Comparison of ENCODE assay signal across 22 cellular contexts in genomic region chr18:36396190-36396589, GRCh38.
"Had no signal": no experiment of that assay in that cellular context is flagged by ENCODE, and none has a peak within 500 bp of the region (broad histone marks: within the 10 kb centered on the region; RNA-seq: fewer than 3 reads in every experiment).

No MANE protein-coding gene starts in this region.

- H3K4me3 ChIP-seq: left lung, spleen, thoracic aorta, vagina had no signal

- H3K4me1 ChIP-seq: left lung, spleen, vagina had no signal

- DNase-seq: activated CD4-positive, alpha-beta memory T cell treated with anti-CD3 and anti-CD28 coated beads, Interleukin-2, amount 10 ng/mL, durations not matched to agents 7 days and 5 days; activated CD4-positive, alpha-beta T cell treated with anti-CD3 and anti-CD28 coated beads, Interleukin-2, amount 10 ng/mL, durations not matched to agents 24 days and 14 days; activated effector memory CD4-positive, alpha-beta T cell treated with Interleukin-2 at 50 U/mL for 16 hours; activated naive CD4-positive, alpha-beta T cell treated with anti-CD3 and anti-CD28 coated beads for 36 hours; activated naive CD8-positive, alpha-beta T cell treated with anti-CD3 and anti-CD28 coated beads, Interleukin-2, amount 10 ng/mL, durations not matched to agents 7 days and 5 days; activated T-cell treated with anti-CD3 and anti-CD28 coated beads, Interleukin-2, amount 50 U/mL, for 72 hours; amygdala; cortex of kidney; foreskin melanocyte; hypothalamus; left lung; retina; spleen; stimulated activated CD4-positive, alpha-beta T cell treated with anti-CD3 and anti-CD28 coated beads, Interleukin-4, amount 100 ng/mL, for 1 hour; stimulated activated naive CD4-positive, alpha-beta T cell had no signal

- H3K4me1 Mint-ChIP-seq: activated CD4-positive, alpha-beta memory T cell treated with anti-CD3 and anti-CD28 coated beads, Interleukin-2, amount 10 ng/mL, durations not matched to agents 7 days and 5 days; activated CD4-positive, alpha-beta T cell treated with anti-CD3 and anti-CD28 coated beads, Interleukin-2, amount 10 ng/mL, durations not matched to agents 24 days and 14 days; activated naive CD8-positive, alpha-beta T cell treated with anti-CD3 and anti-CD28 coated beads, Interleukin-2, amount 10 ng/mL, durations not matched to agents 7 days and 5 days had no signal

- H3K36me3 Mint-ChIP-seq: activated naive CD8-positive, alpha-beta T cell treated with anti-CD3 and anti-CD28 coated beads, Interleukin-2, amount 10 ng/mL, durations not matched to agents 7 days and 5 days had no signal

- H3K27me3 ChIP-seq: left lung, vagina had no signal

- H3K36me3 ChIP-seq: left lung, spleen, thoracic aorta, vagina had no signal

- H3K9me3 Mint-ChIP-seq: activated CD4-positive, alpha-beta memory T cell treated with anti-CD3 and anti-CD28 coated beads, Interleukin-2, amount 10 ng/mL, durations not matched to agents 7 days and 5 days; activated CD4-positive, alpha-beta T cell treated with anti-CD3 and anti-CD28 coated beads, Interleukin-2, amount 10 ng/mL, durations not matched to agents 24 days and 14 days had no signal

- FAIRE-seq: bronchial epithelial cell, keratinocyte had no signal

- H3K27ac Mint-ChIP-seq: activated CD4-positive, alpha-beta memory T cell treated with anti-CD3 and anti-CD28 coated beads, Interleukin-2, amount 10 ng/mL, durations not matched to agents 7 days and 5 days; activated CD4-positive, alpha-beta T cell treated with anti-CD3 and anti-CD28 coated beads, Interleukin-2, amount 10 ng/mL, durations not matched to agents 24 days and 14 days; activated naive CD4-positive, alpha-beta T cell treated with anti-CD3 and anti-CD28 coated beads for 36 hours; activated naive CD8-positive, alpha-beta T cell treated with anti-CD3 and anti-CD28 coated beads, Interleukin-2, amount 10 ng/mL, durations not matched to agents 7 days and 5 days; activated T-cell treated with anti-CD3 and anti-CD28 coated beads, Interleukin-2, amount 50 U/mL, for 72 hours; natural killer cell treated with Interleukin-12 subunit alpha and Interleukin-12 subunit beta and Interleukin-15 and Interleukin-18, amount 100 ng/mL, for 72 hours; progenitor cell of endocrine pancreas; type B pancreatic cell had no signal

- H3K27ac ChIP-seq: left lung, spleen, thoracic aorta, vagina had no signal

- H3K4me3 Mint-ChIP-seq: activated CD4-positive, alpha-beta memory T cell treated with anti-CD3 and anti-CD28 coated beads, Interleukin-2, amount 10 ng/mL, durations not matched to agents 7 days and 5 days; activated CD4-positive, alpha-beta T cell treated with anti-CD3 and anti-CD28 coated beads, Interleukin-2, amount 10 ng/mL, durations not matched to agents 24 days and 14 days; activated naive CD4-positive, alpha-beta T cell treated with anti-CD3 and anti-CD28 coated beads for 36 hours; activated naive CD8-positive, alpha-beta T cell treated with anti-CD3 and anti-CD28 coated beads, Interleukin-2, amount 10 ng/mL, durations not matched to agents 7 days and 5 days; activated T-cell treated with anti-CD3 and anti-CD28 coated beads, Interleukin-2, amount 50 U/mL, for 72 hours; natural killer cell treated with Interleukin-12 subunit alpha and Interleukin-12 subunit beta and Interleukin-15 and Interleukin-18, amount 100 ng/mL, for 72 hours; type B pancreatic cell had no signal

- H3K9me3 ChIP-seq: vagina had no signal

- H3K27me3 Mint-ChIP-seq: activated CD4-positive, alpha-beta memory T cell treated with anti-CD3 and anti-CD28 coated beads, Interleukin-2, amount 10 ng/mL, durations not matched to agents 7 days and 5 days; activated CD4-positive, alpha-beta T cell treated with anti-CD3 and anti-CD28 coated beads, Interleukin-2, amount 10 ng/mL, durations not matched to agents 24 days and 14 days; type B pancreatic cell had no signal
